Comparison of ENCODE assay signal across 1 cellular context in genomic region chr14:21069388-21070082, GRCh38.
TF ChIP-seq lines count a peak whose summit lies in the region.

No MANE protein-coding gene starts in this region.

TF ChIP-seq in HepG2, 621 proteins besides CTCF, POLR2A, EP300 and RAD21 (continues in another document):
- TF ChIP-seq FIP1L1 (IDR thresholded peaks at IDR 0.05; ENCODE audit: borderline replicate concordance, insufficient read depth, low read depth, low read length) (no peak), ZNF878 (CRISPR knock-in tag; IDR thresholded peaks at IDR 0.05) (no peak), ZNF264 (CRISPR knock-in tag; IDR thresholded peaks at IDR 0.05) (no peak), MYC (CRISPR knock-in tag; IDR thresholded peaks at IDR 0.05; ENCODE audit: borderline replicate concordance) (peak; percentile 34; the same call in 1 of the 2 replicates), ZNF138 (CRISPR knock-in tag; IDR thresholded peaks at IDR 0.05; ENCODE audit: low read depth) (peak; percentile 41; the same call in 1 of the 2 replicates), ZNF678 (CRISPR knock-in tag; IDR thresholded peaks at IDR 0.05) (peak; percentile 31; the same call in 1 of the 2 replicates), IRF1 (CRISPR knock-in tag; IDR thresholded peaks at IDR 0.05; ENCODE audit: low read depth) (no peak), ZNF746 (CRISPR knock-in tag; IDR thresholded peaks at IDR 0.05) (peak; percentile 87), MTA3 (CRISPR knock-in tag; IDR thresholded peaks at IDR 0.05) (no peak), ZIK1 (CRISPR knock-in tag; IDR thresholded peaks at IDR 0.05; ENCODE audit: borderline replicate concordance, low read depth) (no peak), NFRKB (IDR thresholded peaks at IDR 0.05) (no peak), THRA (CRISPR knock-in tag; IDR thresholded peaks at IDR 0.05; ENCODE audit: borderline replicate concordance) (peak; percentile 47; the same call in 1 of the 2 replicates), KLF6 (CRISPR knock-in tag; IDR thresholded peaks at IDR 0.05) (0 out of 2 replicates have a peak, but pooled peaks have one; percentile 9), DRAP1 (CRISPR knock-in tag; IDR thresholded peaks at IDR 0.05) (0 out of 2 replicates have a peak, but pooled peaks have one; percentile 27), ZNF563 (CRISPR knock-in tag; IDR thresholded peaks at IDR 0.05) (no peak), HNRNPUL1 (IDR thresholded peaks at IDR 0.05; ENCODE audit: low read depth, low read length) (no peak), BCLAF1 (IDR thresholded peaks at IDR 0.05) (no peak), ZBTB46 (CRISPR knock-in tag; IDR thresholded peaks at IDR 0.05; ENCODE audit: borderline replicate concordance) (peak; percentile 91; the same call in 1 of the 2 replicates), LBX2 (CRISPR knock-in tag; IDR thresholded peaks at IDR 0.05; ENCODE audit: borderline replicate concordance) (no peak), SKIL (CRISPR knock-in tag; IDR thresholded peaks at IDR 0.05; ENCODE audit: borderline replicate concordance) (peak; percentile 73; the same call in 1 of the 2 replicates), ZNF597 (CRISPR knock-in tag; IDR thresholded peaks at IDR 0.05) (no peak), ZNF7 (CRISPR knock-in tag; IDR thresholded peaks at IDR 0.05) (no peak), RBM22 (optimal IDR thresholded peaks at IDR 0.05; ENCODE audit: low read length) (no peak), CC2D1A (CRISPR knock-in tag; IDR thresholded peaks at IDR 0.05) (no peak), ZNF260 (CRISPR knock-in tag; IDR thresholded peaks at IDR 0.05; ENCODE audit: borderline replicate concordance, low read depth) (no peak), PTBP1 (IDR thresholded peaks at IDR 0.05; ENCODE audit: low read depth, low read length, poor library complexity, severe bottlenecking) (peak; percentile 69), SP2 (CRISPR knock-in tag; IDR thresholded peaks at IDR 0.05) (no peak; the same call in 1 of the 2 replicates), ZNF101 (CRISPR knock-in tag; IDR thresholded peaks at IDR 0.05; ENCODE audit: borderline replicate concordance, low read depth) (0 out of 2 replicates have a peak, but pooled peaks have one; percentile 36), SATB2 (CRISPR knock-in tag; IDR thresholded peaks at IDR 0.05) (no peak), ZNF232 (CRISPR knock-in tag; IDR thresholded peaks at IDR 0.05; ENCODE audit: borderline replicate concordance) (peak; percentile 75; the same call in 1 of the 2 replicates), NFAT5 (CRISPR knock-in tag; IDR thresholded peaks at IDR 0.05) (0 out of 2 replicates have a peak, but pooled peaks have one; percentile 22), ZBTB43 (CRISPR knock-in tag; conservative IDR thresholded peaks at IDR 0.05) (peak; percentile 27; the same call in 1 of the 2 replicates), POLR2G (IDR thresholded peaks at IDR 0.05; ENCODE audit: low read depth, low read length) (no peak), ZBTB14 (CRISPR knock-in tag; IDR thresholded peaks at IDR 0.05) (0 out of 2 replicates have a peak, but pooled peaks have one; percentile 13), ZNF501 (CRISPR knock-in tag; IDR thresholded peaks at IDR 0.05) (peak; percentile 90; the same call in 1 of the 2 replicates), ZNF558 (CRISPR knock-in tag; IDR thresholded peaks at IDR 0.05; ENCODE audit: borderline replicate concordance) (0 out of 2 replicates have a peak, but pooled peaks have one; percentile 30), REPIN1 (CRISPR knock-in tag; IDR thresholded peaks at IDR 0.05; ENCODE audit: borderline replicate concordance, low read depth) (no peak; the same call in 1 of the 2 replicates)
